ENCODE assay signal across 2 cellular contexts in the genomic region with DNA sequence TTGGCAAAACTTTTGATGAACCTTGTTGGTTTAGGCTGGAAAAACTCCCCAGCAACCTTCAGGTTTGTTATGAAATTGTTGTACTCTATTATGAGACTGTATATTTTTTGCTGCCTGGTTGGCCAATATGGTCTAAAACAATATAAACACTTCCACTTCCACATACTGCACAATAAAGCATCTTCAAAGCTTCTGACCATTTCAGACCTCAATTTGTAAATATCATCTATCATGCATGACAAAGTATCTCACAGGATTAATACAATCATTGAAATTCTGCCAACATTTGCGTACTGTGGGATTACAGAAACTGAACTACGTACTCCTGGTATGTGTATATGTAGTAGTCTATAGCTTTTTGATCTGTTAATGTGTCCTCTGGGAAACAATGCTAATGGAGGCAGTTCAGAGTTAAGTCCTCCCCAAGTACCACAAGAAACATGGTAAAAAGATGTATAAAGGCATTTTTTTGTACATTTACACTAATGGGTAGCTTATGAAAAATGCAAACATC.
TF ChIP-seq lines count a peak whose summit lies in the region.

No MANE protein-coding gene starts in this region.

TF ChIP-seq in HEK293, 187 proteins besides CTCF, POLR2A, EP300 and RAD21 (continued from another document):
- TF ChIP-seq, protein P1, sequence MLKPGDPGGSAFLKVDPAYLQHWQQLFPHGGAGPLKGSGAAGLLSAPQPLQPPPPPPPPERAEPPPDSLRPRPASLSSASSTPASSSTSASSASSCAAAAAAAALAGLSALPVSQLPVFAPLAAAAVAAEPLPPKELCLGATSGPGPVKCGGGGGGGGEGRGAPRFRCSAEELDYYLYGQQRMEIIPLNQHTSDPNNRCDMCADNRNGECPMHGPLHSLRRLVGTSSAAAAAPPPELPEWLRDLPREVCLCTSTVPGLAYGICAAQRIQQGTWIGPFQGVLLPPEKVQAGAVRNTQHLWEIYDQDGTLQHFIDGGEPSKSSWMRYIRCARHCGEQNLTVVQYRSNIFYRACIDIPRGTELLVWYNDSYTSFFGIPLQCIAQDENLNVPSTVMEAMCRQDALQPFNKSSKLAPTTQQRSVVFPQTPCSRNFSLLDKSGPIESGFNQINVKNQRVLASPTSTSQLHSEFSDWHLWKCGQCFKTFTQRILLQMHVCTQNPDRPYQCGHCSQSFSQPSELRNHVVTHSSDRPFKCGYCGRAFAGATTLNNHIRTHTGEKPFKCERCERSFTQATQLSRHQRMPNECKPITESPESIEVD (tag by site-specific recombination; IDR thresholded peaks at IDR 0.05), result peak; percentile 49
- no peak for TF ChIP-seq MZF1 (tag by site-specific recombination; IDR thresholded peaks at IDR 0.05; ENCODE audit: borderline replicate concordance)

TF ChIP-seq in GM12878, 131 proteins besides CTCF, POLR2A, EP300 and RAD21 (continued from another document):
- TF ChIP-seq, protein P2, sequence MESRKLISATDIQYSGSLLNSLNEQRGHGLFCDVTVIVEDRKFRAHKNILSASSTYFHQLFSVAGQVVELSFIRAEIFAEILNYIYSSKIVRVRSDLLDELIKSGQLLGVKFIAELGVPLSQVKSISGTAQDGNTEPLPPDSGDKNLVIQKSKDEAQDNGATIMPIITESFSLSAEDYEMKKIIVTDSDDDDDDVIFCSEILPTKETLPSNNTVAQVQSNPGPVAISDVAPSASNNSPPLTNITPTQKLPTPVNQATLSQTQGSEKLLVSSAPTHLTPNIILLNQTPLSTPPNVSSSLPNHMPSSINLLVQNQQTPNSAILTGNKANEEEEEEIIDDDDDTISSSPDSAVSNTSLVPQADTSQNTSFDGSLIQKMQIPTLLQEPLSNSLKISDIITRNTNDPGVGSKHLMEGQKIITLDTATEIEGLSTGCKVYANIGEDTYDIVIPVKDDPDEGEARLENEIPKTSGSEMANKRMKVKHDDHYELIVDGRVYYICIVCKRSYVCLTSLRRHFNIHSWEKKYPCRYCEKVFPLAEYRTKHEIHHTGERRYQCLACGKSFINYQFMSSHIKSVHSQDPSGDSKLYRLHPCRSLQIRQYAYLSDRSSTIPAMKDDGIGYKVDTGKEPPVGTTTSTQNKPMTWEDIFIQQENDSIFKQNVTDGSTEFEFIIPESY (IDR thresholded peaks at IDR 0.05), result no peak
- TF ChIP-seq ZNF274 (IDR thresholded peaks at IDR 0.05; ENCODE audit: insufficient read depth, insufficient read length) (no peak), GABPA (IDR thresholded peaks at IDR 0.05; ENCODE audit: low read depth) (no peak), KLF5 (IDR thresholded peaks at IDR 0.05; ENCODE audit: partially characterized antibody) (no peak), RBBP5 (conservative IDR thresholded peaks at IDR 0.05) (no peak), RFX5 (IDR thresholded peaks at IDR 0.05; ENCODE audit: low read depth, low read length) (no peak), BCL11A (IDR thresholded peaks at IDR 0.05; ENCODE audit: low read depth, low read length) (no peak), IKZF2 (IDR thresholded peaks at IDR 0.05) (peak; percentile 12 to 14; a peak in 2 of 4 replicates), ETV6 (conservative IDR thresholded peaks at IDR 0.05 in 1 of 2, IDR thresholded peaks at IDR 0.05 in 1 of 2; ENCODE audit: borderline replicate concordance in 1 of 2, low read depth in 1 of 2) (no peak), BHLHE40 (IDR thresholded peaks at IDR 0.05; ENCODE audit: borderline replicate concordance in 1 of 2, low read depth in 2 of 2, low read length in 1 of 2) (0 out of 4 replicates have a peak, but pooled peaks of 1 of the 2 experiments have one; percentile 6), RAD51 (IDR thresholded peaks at IDR 0.05) (no peak), STAT3 (IDR thresholded peaks at IDR 0.05; ENCODE audit: low read depth, low read length) (no peak), SUPT20H (IDR thresholded peaks at IDR 0.05; ENCODE audit: borderline replicate concordance, control insufficient read depth, low read depth, low read length) (no peak), CEBPB (IDR thresholded peaks at IDR 0.05; ENCODE audit: borderline replicate concordance in 1 of 2, low read depth in 2 of 2, low read length in 2 of 2) (no peak), IKZF1 (conservative IDR thresholded peaks at IDR 0.05) (no peak), MEF2B (IDR thresholded peaks at IDR 0.05; ENCODE audit: partially characterized antibody, poor library complexity, severe bottlenecking) (peak; percentile 45), MYC (IDR thresholded peaks at IDR 0.05; ENCODE audit: insufficient read depth, insufficient read length, insufficient replicate concordance, low read length, severe bottlenecking) (no peak), MTA2 (IDR thresholded peaks at IDR 0.05; ENCODE audit: low read depth) (peak; percentile 62; the same call in 1 of the 2 replicates), NR2F1 (conservative IDR thresholded peaks at IDR 0.05) (0 out of 2 replicates have a peak, but pooled peaks have one; percentile 16), SPI1 (IDR thresholded peaks at IDR 0.05; ENCODE audit: borderline replicate concordance, insufficient read depth, low read depth, low read length) (0 out of 2 replicates have a peak, but pooled peaks have one; percentile 20), NFIC (IDR thresholded peaks at IDR 0.05; ENCODE audit: low read depth, low read length) (no peak), CHD4 (IDR thresholded peaks at IDR 0.05) (no peak)
- TF ChIP-seq, protein P3, sequence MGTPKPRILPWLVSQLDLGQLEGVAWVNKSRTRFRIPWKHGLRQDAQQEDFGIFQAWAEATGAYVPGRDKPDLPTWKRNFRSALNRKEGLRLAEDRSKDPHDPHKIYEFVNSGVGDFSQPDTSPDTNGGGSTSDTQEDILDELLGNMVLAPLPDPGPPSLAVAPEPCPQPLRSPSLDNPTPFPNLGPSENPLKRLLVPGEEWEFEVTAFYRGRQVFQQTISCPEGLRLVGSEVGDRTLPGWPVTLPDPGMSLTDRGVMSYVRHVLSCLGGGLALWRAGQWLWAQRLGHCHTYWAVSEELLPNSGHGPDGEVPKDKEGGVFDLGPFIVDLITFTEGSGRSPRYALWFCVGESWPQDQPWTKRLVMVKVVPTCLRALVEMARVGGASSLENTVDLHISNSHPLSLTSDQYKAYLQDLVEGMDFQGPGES (IDR thresholded peaks at IDR 0.05), result no peak
- TF ChIP-seq, protein P4, sequence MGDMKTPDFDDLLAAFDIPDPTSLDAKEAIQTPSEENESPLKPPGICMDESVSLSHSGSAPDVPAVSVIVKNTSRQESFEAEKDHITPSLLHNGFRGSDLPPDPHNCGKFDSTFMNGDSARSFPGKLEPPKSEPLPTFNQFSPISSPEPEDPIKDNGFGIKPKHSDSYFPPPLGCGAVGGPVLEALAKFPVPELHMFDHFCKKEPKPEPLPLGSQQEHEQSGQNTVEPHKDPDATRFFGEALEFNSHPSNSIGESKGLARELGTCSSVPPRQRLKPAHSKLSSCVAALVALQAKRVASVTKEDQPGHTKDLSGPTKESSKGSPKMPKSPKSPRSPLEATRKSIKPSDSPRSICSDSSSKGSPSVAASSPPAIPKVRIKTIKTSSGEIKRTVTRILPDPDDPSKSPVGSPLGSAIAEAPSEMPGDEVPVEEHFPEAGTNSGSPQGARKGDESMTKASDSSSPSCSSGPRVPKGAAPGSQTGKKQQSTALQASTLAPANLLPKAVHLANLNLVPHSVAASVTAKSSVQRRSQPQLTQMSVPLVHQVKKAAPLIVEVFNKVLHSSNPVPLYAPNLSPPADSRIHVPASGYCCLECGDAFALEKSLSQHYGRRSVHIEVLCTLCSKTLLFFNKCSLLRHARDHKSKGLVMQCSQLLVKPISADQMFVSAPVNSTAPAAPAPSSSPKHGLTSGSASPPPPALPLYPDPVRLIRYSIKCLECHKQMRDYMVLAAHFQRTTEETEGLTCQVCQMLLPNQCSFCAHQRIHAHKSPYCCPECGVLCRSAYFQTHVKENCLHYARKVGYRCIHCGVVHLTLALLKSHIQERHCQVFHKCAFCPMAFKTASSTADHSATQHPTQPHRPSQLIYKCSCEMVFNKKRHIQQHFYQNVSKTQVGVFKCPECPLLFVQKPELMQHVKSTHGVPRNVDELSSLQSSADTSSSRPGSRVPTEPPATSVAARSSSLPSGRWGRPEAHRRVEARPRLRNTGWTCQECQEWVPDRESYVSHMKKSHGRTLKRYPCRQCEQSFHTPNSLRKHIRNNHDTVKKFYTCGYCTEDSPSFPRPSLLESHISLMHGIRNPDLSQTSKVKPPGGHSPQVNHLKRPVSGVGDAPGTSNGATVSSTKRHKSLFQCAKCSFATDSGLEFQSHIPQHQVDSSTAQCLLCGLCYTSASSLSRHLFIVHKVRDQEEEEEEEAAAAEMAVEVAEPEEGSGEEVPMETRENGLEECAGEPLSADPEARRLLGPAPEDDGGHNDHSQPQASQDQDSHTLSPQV (IDR thresholded peaks at IDR 0.05), result 0 out of 2 replicates have a peak, but pooled peaks have one; percentile 57
- TF ChIP-seq, protein P5, sequence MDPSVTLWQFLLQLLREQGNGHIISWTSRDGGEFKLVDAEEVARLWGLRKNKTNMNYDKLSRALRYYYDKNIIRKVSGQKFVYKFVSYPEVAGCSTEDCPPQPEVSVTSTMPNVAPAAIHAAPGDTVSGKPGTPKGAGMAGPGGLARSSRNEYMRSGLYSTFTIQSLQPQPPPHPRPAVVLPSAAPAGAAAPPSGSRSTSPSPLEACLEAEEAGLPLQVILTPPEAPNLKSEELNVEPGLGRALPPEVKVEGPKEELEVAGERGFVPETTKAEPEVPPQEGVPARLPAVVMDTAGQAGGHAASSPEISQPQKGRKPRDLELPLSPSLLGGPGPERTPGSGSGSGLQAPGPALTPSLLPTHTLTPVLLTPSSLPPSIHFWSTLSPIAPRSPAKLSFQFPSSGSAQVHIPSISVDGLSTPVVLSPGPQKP (IDR thresholded peaks at IDR 0.05; ENCODE audit: low read depth, low read length), result no peak
- TF ChIP-seq, protein P6, sequence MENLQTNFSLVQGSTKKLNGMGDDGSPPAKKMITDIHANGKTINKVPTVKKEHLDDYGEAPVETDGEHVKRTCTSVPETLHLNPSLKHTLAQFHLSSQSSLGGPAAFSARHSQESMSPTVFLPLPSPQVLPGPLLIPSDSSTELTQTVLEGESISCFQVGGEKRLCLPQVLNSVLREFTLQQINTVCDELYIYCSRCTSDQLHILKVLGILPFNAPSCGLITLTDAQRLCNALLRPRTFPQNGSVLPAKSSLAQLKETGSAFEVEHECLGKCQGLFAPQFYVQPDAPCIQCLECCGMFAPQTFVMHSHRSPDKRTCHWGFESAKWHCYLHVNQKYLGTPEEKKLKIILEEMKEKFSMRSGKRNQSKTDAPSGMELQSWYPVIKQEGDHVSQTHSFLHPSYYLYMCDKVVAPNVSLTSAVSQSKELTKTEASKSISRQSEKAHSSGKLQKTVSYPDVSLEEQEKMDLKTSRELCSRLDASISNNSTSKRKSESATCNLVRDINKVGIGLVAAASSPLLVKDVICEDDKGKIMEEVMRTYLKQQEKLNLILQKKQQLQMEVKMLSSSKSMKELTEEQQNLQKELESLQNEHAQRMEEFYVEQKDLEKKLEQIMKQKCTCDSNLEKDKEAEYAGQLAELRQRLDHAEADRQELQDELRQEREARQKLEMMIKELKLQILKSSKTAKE (IDR thresholded peaks at IDR 0.05; ENCODE audit: low read depth, poor library complexity, severe bottlenecking), result no peak
- TF ChIP-seq, protein P7, sequence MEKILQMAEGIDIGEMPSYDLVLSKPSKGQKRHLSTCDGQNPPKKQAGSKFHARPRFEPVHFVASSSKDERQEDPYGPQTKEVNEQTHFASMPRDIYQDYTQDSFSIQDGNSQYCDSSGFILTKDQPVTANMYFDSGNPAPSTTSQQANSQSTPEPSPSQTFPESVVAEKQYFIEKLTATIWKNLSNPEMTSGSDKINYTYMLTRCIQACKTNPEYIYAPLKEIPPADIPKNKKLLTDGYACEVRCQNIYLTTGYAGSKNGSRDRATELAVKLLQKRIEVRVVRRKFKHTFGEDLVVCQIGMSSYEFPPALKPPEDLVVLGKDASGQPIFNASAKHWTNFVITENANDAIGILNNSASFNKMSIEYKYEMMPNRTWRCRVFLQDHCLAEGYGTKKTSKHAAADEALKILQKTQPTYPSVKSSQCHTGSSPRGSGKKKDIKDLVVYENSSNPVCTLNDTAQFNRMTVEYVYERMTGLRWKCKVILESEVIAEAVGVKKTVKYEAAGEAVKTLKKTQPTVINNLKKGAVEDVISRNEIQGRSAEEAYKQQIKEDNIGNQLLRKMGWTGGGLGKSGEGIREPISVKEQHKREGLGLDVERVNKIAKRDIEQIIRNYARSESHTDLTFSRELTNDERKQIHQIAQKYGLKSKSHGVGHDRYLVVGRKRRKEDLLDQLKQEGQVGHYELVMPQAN (conservative IDR thresholded peaks at IDR 0.05), result no peak
TF ChIP-seq in GM12878: peak in this region for 7.
